8 cellular contexts compared by ENCODE assay signal in genomic region chr5:159010611-159011497, GRCh38.
DNase-seq lines count a peak whose midpoint lies in the region; ATAC-seq and TF ChIP-seq lines count a peak whose summit lies in the region.

No MANE protein-coding gene starts in this region.

- H2AFZ ChIP-seq in osteoblast (ENCODE audit: low read length), result peak overlapping the region; percentile 44
- no peak overlapping the region for H2AFZ ChIP-seq in mammary epithelial cell (ENCODE audit: low read depth, low read length)

- H3K9me3 ChIP-seq in osteoblast (ENCODE audit: low read depth, low read length) (no peaks in the 10 kb centered on the region), mammary epithelial cell (replicated peaks; ENCODE audit: insufficient read depth, low read length) (no peaks in the 10 kb centered on the region)

- H3K36me3 ChIP-seq in brain microvascular endothelial cell (replicated peaks) (no peaks in the 10 kb centered on the region), osteoblast (ENCODE audit: insufficient read depth, low read length) (no peaks in the 10 kb centered on the region), mammary epithelial cell (ENCODE audit: insufficient read depth, low read length) (no peaks in the 10 kb centered on the region)

- H3K27me3 Mint-ChIP-seq in activated T-cell treated with anti-CD3 and anti-CD28 coated beads, Interleukin-2, amount 50 U/mL, for 4 hours (ENCODE audit: low read depth), result peaks cover 21% of the 10 kb centered on the region
- peaks cover 31% of the 10 kb centered on the region for H3K27me3 Mint-ChIP-seq in activated T-cell treated with anti-CD3 and anti-CD28 coated beads, Interleukin-2, amount 50 U/mL, for 24 hours
- H3K27me3 Mint-ChIP-seq in activated CD4-positive, alpha-beta T cell treated with anti-CD3 and anti-CD28 coated beads, Interleukin-2, amount 10 ng/mL, durations not matched to agents 24 days and 14 days, result peaks cover 11% of the 10 kb centered on the region

- no peak overlapping the region for H3K9ac ChIP-seq in mammary epithelial cell (ENCODE audit: insufficient read depth, low read length)

- H3K4me3 ChIP-seq in brain microvascular endothelial cell (ENCODE audit: low read depth, low read length) (no peak overlapping the region), osteoblast (ENCODE audit: insufficient read depth, low read length) (peak overlapping the region; percentile 48), mammary epithelial cell (replicated peaks in 1 of 3; ENCODE audit: insufficient read depth in 1 of 3, low read depth in 2 of 3, low read length in 3 of 3) (no peak overlapping the region)

- no TSS peak for BruUV-seq in mammary epithelial cell (replicated peaks; lab: Mats Ljungman, UMichigan)

- peaks cover 55% of the 10 kb centered on the region for H3K79me2 ChIP-seq in osteoblast (ENCODE audit: insufficient read depth, low read length)
- no peaks in the 10 kb centered on the region for H3K79me2 ChIP-seq in mammary epithelial cell (ENCODE audit: insufficient read depth, low read length)

- H3K27ac ChIP-seq in brain microvascular endothelial cell (peak overlapping the region; percentile 87), osteoblast (ENCODE audit: low read depth, low read length) (peak overlapping the region; percentile 84), mammary epithelial cell (ENCODE audit: insufficient read depth, low read depth, low read length) (no peak overlapping the region)

- DNase-seq in activated T-cell treated with anti-CD3 and anti-CD28 coated beads, Interleukin-2, amount 50 U/mL, for 4 hours, result no peak
- no peak for DNase-seq in activated T-cell treated with anti-CD3 and anti-CD28 coated beads, Interleukin-2, amount 50 U/mL, for 24 hours
- DNase-seq in brain microvascular endothelial cell, result peak; percentile 64
- DNase-seq in osteoblast (ENCODE audit: insufficient read length, low spot score, missing footprints), result no peak
- DNase-seq in 8988T, result no peak
- no peak for DNase-seq in activated CD4-positive, alpha-beta T cell treated with anti-CD3 and anti-CD28 coated beads, Interleukin-2, amount 10 ng/mL, durations not matched to agents 24 days and 14 days
- no peak for DNase-seq in mammary epithelial cell

- H3K4me2 ChIP-seq in osteoblast (ENCODE audit: insufficient read depth, low read length) (peak overlapping the region; percentile 78), mammary epithelial cell (ENCODE audit: insufficient read depth, low read depth, low read length) (no peak overlapping the region)

- H3K9me3 Mint-ChIP-seq in activated T-cell treated with anti-CD3 and anti-CD28 coated beads, Interleukin-2, amount 50 U/mL, for 4 hours, result no peaks in the 10 kb centered on the region
- no peaks in the 10 kb centered on the region for H3K9me3 Mint-ChIP-seq in activated T-cell treated with anti-CD3 and anti-CD28 coated beads, Interleukin-2, amount 50 U/mL, for 24 hours
- peaks cover 4% of the 10 kb centered on the region for H3K9me3 Mint-ChIP-seq in activated CD4-positive, alpha-beta T cell treated with anti-CD3 and anti-CD28 coated beads, Interleukin-2, amount 10 ng/mL, durations not matched to agents 24 days and 14 days

- TF ChIP-seq CTCF in brain microvascular endothelial cell (IDR thresholded peaks at IDR 0.05; ENCODE audit: low read depth, low read length, missing control alignments) (no peak), osteoblast (IDR thresholded peaks at IDR 0.05; ENCODE audit: extremely low read depth, low read depth, low read length) (no peak), mammary epithelial cell (conservative IDR thresholded peaks at IDR 0.05 in 1 of 2, IDR thresholded peaks at IDR 0.05 in 1 of 2; ENCODE audit: extremely low read depth in 1 of 2, insufficient read depth in 1 of 2, low read depth in 1 of 2, low read length in 2 of 2) (no peak)

- H3K27me3 ChIP-seq in brain microvascular endothelial cell (replicated peaks) (no peaks in the 10 kb centered on the region), osteoblast (ENCODE audit: insufficient read depth, low read length) (no peaks in the 10 kb centered on the region), mammary epithelial cell (ENCODE audit: insufficient read depth, low read length) (no peaks in the 10 kb centered on the region)

- H3K4me3 Mint-ChIP-seq in activated T-cell treated with anti-CD3 and anti-CD28 coated beads, Interleukin-2, amount 50 U/mL, for 4 hours, result peak overlapping the region; percentile 16
- H3K4me3 Mint-ChIP-seq in activated T-cell treated with anti-CD3 and anti-CD28 coated beads, Interleukin-2, amount 50 U/mL, for 24 hours, result no peak overlapping the region
- no peak overlapping the region for H3K4me3 Mint-ChIP-seq in activated CD4-positive, alpha-beta T cell treated with anti-CD3 and anti-CD28 coated beads, Interleukin-2, amount 10 ng/mL, durations not matched to agents 24 days and 14 days

- H4K20me1 ChIP-seq in osteoblast (ENCODE audit: insufficient read depth, low read length) (no peaks in the 10 kb centered on the region), mammary epithelial cell (ENCODE audit: insufficient read depth, low read length) (no peaks in the 10 kb centered on the region)

- peaks cover 8% of the 10 kb centered on the region for H3K4me1 Mint-ChIP-seq in activated T-cell treated with anti-CD3 and anti-CD28 coated beads, Interleukin-2, amount 50 U/mL, for 4 hours (ENCODE audit: low read depth)
- H3K4me1 Mint-ChIP-seq in activated T-cell treated with anti-CD3 and anti-CD28 coated beads, Interleukin-2, amount 50 U/mL, for 24 hours (ENCODE audit: low read depth), result peaks cover 13% of the 10 kb centered on the region
- H3K4me1 Mint-ChIP-seq in activated CD4-positive, alpha-beta T cell treated with anti-CD3 and anti-CD28 coated beads, Interleukin-2, amount 10 ng/mL, durations not matched to agents 24 days and 14 days, result peaks cover 5% of the 10 kb centered on the region

- dilution Hi-C loops in mammary epithelial cell (cut with HindIII; ENCODE audit: low sequenced_read_pairs), result no loop called here

- intact Hi-C loops in activated CD4-positive, alpha-beta T cell treated with anti-CD3 and anti-CD28 coated beads, Interleukin-2, amount 10 ng/mL, durations not matched to agents 24 days and 14 days (cut with micrococcal nuclease), result no loop called here
- intact Hi-C loops in mammary epithelial cell (cut with micrococcal nuclease), result no loop called here

- H3K27ac Mint-ChIP-seq in activated T-cell treated with anti-CD3 and anti-CD28 coated beads, Interleukin-2, amount 50 U/mL, for 24 hours, result no peak overlapping the region
- H3K27ac Mint-ChIP-seq in activated CD4-positive, alpha-beta T cell treated with anti-CD3 and anti-CD28 coated beads, Interleukin-2, amount 10 ng/mL, durations not matched to agents 24 days and 14 days, result no peak overlapping the region

- ATAC-seq in activated T-cell treated with anti-CD3 and anti-CD28 coated beads, Interleukin-2, amount 50 U/mL, for 4 hours, result no peak
- peak; percentile 90 for ATAC-seq in HG02981 (IDR thresholded peaks at IDR 0.05; ENCODE audit: unreplicated experiment)

- 63% methylated on average over 15 of the region's 16 CpGs for WGBS in mammary epithelial cell (ENCODE audit: low coverage, missing lambda C conversion rate)

- H3K36me3 Mint-ChIP-seq in activated T-cell treated with anti-CD3 and anti-CD28 coated beads, Interleukin-2, amount 50 U/mL, for 4 hours (ENCODE audit: insufficient read depth), result no peaks in the 10 kb centered on the region
- no peaks in the 10 kb centered on the region for H3K36me3 Mint-ChIP-seq in activated T-cell treated with anti-CD3 and anti-CD28 coated beads, Interleukin-2, amount 50 U/mL, for 24 hours (ENCODE audit: low read depth)
- no peaks in the 10 kb centered on the region for H3K36me3 Mint-ChIP-seq in activated CD4-positive, alpha-beta T cell treated with anti-CD3 and anti-CD28 coated beads, Interleukin-2, amount 10 ng/mL, durations not matched to agents 24 days and 14 days (ENCODE audit: low read depth)

- H3K4me1 ChIP-seq in osteoblast (ENCODE audit: insufficient read depth, low read length) (peaks cover 16% of the 10 kb centered on the region), mammary epithelial cell (ENCODE audit: insufficient read depth, low read length) (no peaks in the 10 kb centered on the region)

- CTCF ChIA-PET in mammary epithelial cell (lab: Charles Lee; ENCODE audit: low non-redundant PET), result no interaction called here

- in situ Hi-C loops in brain microvascular endothelial cell (cut with HindIII; ENCODE audit: low pct_ligation_motif_present, low sequenced_read_pairs) (no loop called here), mammary epithelial cell (cut with MboI; ENCODE audit: low sequenced_read_pairs in 2 of 2) (no loop called here)
